Comparison of ENCODE assay signal across 3 cellular contexts in the genomic region with DNA sequence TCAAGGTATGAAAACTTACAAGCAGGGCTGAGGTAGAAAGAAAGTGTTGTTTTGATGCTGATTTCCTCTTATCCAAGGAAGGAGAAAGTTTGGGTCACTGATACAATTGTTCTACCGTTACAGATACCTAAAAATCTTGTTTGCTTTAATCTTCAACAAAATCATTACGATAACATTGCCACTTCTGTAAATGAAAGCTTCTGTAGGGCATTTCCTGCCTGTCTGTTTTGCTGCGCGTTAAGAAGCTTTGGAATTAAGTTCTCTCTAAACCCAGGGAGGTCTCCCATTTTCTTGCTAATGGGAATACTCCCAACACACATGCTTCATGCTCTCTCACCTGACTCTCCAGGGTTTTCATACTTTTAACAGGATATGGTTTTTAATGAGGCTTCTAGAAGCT.
TF ChIP-seq lines count a peak whose summit lies in the region.

No MANE protein-coding gene starts in this region.

TF ChIP-seq in SK-N-SH, 30 proteins besides CTCF, POLR2A, EP300 and RAD21 (continued from another document):
- TF ChIP-seq, protein P1, sequence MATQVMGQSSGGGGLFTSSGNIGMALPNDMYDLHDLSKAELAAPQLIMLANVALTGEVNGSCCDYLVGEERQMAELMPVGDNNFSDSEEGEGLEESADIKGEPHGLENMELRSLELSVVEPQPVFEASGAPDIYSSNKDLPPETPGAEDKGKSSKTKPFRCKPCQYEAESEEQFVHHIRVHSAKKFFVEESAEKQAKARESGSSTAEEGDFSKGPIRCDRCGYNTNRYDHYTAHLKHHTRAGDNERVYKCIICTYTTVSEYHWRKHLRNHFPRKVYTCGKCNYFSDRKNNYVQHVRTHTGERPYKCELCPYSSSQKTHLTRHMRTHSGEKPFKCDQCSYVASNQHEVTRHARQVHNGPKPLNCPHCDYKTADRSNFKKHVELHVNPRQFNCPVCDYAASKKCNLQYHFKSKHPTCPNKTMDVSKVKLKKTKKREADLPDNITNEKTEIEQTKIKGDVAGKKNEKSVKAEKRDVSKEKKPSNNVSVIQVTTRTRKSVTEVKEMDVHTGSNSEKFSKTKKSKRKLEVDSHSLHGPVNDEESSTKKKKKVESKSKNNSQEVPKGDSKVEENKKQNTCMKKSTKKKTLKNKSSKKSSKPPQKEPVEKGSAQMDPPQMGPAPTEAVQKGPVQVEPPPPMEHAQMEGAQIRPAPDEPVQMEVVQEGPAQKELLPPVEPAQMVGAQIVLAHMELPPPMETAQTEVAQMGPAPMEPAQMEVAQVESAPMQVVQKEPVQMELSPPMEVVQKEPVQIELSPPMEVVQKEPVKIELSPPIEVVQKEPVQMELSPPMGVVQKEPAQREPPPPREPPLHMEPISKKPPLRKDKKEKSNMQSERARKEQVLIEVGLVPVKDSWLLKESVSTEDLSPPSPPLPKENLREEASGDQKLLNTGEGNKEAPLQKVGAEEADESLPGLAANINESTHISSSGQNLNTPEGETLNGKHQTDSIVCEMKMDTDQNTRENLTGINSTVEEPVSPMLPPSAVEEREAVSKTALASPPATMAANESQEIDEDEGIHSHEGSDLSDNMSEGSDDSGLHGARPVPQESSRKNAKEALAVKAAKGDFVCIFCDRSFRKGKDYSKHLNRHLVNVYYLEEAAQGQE (IDR thresholded peaks at IDR 0.05; ENCODE audit: low read depth, low read length), result no peak
- TF ChIP-seq MXI1 (IDR thresholded peaks at IDR 0.05; ENCODE audit: low read depth, low read length) (no peak), MEF2A (IDR thresholded peaks at IDR 0.05; ENCODE audit: borderline replicate concordance, low read depth) (no peak), NRF1 (IDR thresholded peaks at IDR 0.05; ENCODE audit: low read depth, low read length) (no peak), NFIC (IDR thresholded peaks at IDR 0.05; ENCODE audit: borderline replicate concordance) (no peak)
TF ChIP-seq in SK-N-SH: peak in this region for 0.

TF ChIP-seq in SK-N-SH treated with all-trans-retinoic acid at 6 μM for 48 hours, 23 proteins besides CTCF, POLR2A, EP300 and RAD21 (continued from another document):
- TF ChIP-seq, protein P2, sequence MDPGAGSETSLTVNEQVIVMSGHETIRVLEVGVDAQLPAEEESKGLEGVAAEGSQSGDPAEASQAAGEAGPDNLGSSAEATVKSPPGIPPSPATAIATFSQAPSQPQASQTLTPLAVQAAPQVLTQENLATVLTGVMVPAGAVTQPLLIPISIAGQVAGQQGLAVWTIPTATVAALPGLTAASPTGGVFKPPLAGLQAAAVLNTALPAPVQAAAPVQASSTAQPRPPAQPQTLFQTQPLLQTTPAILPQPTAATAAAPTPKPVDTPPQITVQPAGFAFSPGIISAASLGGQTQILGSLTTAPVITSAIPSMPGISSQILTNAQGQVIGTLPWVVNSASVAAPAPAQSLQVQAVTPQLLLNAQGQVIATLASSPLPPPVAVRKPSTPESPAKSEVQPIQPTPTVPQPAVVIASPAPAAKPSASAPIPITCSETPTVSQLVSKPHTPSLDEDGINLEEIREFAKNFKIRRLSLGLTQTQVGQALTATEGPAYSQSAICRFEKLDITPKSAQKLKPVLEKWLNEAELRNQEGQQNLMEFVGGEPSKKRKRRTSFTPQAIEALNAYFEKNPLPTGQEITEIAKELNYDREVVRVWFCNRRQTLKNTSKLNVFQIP (CRISPR knock-in tag; IDR thresholded peaks at IDR 0.05; ENCODE audit: borderline replicate concordance, low read depth), result no peak
- no peak for TF ChIP-seq ZFP30 (CRISPR knock-in tag; IDR thresholded peaks at IDR 0.05)
- TF ChIP-seq, protein P3, sequence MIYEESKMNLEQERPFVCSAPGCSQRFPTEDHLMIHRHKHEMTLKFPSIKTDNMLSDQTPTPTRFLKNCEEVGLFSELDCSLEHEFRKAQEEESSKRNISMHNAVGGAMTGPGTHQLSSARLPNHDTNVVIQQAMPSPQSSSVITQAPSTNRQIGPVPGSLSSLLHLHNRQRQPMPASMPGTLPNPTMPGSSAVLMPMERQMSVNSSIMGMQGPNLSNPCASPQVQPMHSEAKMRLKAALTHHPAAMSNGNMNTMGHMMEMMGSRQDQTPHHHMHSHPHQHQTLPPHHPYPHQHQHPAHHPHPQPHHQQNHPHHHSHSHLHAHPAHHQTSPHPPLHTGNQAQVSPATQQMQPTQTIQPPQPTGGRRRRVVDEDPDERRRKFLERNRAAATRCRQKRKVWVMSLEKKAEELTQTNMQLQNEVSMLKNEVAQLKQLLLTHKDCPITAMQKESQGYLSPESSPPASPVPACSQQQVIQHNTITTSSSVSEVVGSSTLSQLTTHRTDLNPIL (CRISPR knock-in tag; IDR thresholded peaks at IDR 0.05; ENCODE audit: low read depth), result no peak
- TF ChIP-seq ISL1 (CRISPR knock-in tag; IDR thresholded peaks at IDR 0.05), result no peak

TF ChIP-seq in IMR-90, 13 proteins besides CTCF, POLR2A, EP300 and RAD21 (continued from another document):
- TF ChIP-seq, protein P4, sequence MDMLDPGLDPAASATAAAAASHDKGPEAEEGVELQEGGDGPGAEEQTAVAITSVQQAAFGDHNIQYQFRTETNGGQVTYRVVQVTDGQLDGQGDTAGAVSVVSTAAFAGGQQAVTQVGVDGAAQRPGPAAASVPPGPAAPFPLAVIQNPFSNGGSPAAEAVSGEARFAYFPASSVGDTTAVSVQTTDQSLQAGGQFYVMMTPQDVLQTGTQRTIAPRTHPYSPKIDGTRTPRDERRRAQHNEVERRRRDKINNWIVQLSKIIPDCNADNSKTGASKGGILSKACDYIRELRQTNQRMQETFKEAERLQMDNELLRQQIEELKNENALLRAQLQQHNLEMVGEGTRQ (IDR thresholded peaks at IDR 0.05; ENCODE audit: low read depth, low read length), result no peak
- TF ChIP-seq CEBPB (IDR thresholded peaks at IDR 0.05; ENCODE audit: low read depth, low read length) (no peak), BHLHE40 (IDR thresholded peaks at IDR 0.05; ENCODE audit: low read depth, low read length) (no peak), RFX5 (IDR thresholded peaks at IDR 0.05; ENCODE audit: low read depth, low read length) (no peak), MXI1 (IDR thresholded peaks at IDR 0.05; ENCODE audit: borderline replicate concordance, low read depth, low read length) (no peak)
- TF ChIP-seq, protein P5, sequence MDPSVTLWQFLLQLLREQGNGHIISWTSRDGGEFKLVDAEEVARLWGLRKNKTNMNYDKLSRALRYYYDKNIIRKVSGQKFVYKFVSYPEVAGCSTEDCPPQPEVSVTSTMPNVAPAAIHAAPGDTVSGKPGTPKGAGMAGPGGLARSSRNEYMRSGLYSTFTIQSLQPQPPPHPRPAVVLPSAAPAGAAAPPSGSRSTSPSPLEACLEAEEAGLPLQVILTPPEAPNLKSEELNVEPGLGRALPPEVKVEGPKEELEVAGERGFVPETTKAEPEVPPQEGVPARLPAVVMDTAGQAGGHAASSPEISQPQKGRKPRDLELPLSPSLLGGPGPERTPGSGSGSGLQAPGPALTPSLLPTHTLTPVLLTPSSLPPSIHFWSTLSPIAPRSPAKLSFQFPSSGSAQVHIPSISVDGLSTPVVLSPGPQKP (IDR thresholded peaks at IDR 0.05; ENCODE audit: borderline replicate concordance, low read depth, low read length), result no peak
